Comparison of ENCODE assay signal across 10 cellular contexts in the genomic region with DNA sequence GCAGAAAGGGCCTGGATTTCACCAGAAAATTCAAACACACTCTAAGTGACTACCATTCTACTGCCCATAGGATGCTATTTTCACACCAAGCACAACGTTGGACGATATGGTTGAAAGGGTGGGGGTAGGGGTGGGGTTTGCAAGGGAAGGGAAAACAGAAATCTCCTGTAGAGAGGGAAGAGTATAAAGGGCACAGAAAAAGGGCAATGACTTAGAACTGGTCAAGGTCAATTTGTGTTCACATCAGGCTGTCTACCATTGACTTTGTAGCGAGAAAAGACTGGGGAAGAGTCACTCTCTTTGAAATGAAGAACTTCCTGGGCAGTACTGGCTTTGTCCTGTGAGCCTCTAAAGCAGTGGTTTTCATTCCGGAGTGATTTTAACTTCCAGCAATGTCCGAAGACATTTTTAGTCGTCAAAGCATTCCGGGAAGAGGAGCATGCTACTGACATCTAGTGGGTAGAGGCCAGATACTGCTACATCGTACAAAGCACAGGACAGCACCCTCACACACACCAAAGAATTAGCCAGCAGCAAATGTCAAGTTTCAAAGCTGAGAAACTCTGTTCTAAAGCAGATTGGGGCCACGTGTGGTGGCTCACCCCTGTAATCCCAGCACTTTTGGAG. TPM values are rescaled to one million over a fixed set of nuclear protein-coding genes. Genes with fewer than 3 reads are reported as not detected.
DNase-seq lines count a peak whose midpoint lies in the region; ATAC-seq and TF ChIP-seq lines count a peak whose summit lies in the region.
"Had no signal": no experiment of that assay in that cellular context is flagged by ENCODE, and none has a peak within 500 bp of the region (broad histone marks: within the 10 kb centered on the region; RNA-seq: fewer than 3 reads in every experiment).

No MANE protein-coding gene starts in this region.

- H2BK12ac ChIP-seq in neuronal stem cell (ENCODE audit: low read length): no peak overlapping the region

- no peak overlapping the region for H3K23ac ChIP-seq in neuronal stem cell (ENCODE audit: low read depth, low read length, poor library complexity)

- no peak overlapping the region for H2BK5ac ChIP-seq in neuronal stem cell (ENCODE audit: low read length)

- H3K27ac Mint-ChIP-seq in chondrocyte (ENCODE audit: unreplicated experiment) (peak overlapping the region; percentile 10), natural killer cell (no peak overlapping the region)
- no peak overlapping the region for H3K27ac Mint-ChIP-seq in activated T-helper 1 cell treated with anti-CD3 and anti-CD28 coated beads, Interleukin-12 subunit alpha, Interleukin-12 subunit beta, Interleukin-2, Interleukin-4 antibody, amounts not matched to agents 30 ng/mL and 10 ng/mL and 1 ng/mL, durations not matched to agents 14 hours and 24 hours and 36 hours

- no CpG with 5 or more reads among the region's 9 CpGs for WGBS in neuronal stem cell (ENCODE audit: extremely low coverage in 2 of 2, insufficient read length in 2 of 2, insufficient replicate concordance in 1 of 2), 2 donors

- H3K9me3 Mint-ChIP-seq in chondrocyte (ENCODE audit: low read depth) (peaks cover 13% of the 10 kb centered on the region), natural killer cell (no peaks in the 10 kb centered on the region)
- H3K9me3 Mint-ChIP-seq in activated T-helper 1 cell treated with anti-CD3 and anti-CD28 coated beads, Interleukin-12 subunit alpha, Interleukin-12 subunit beta, Interleukin-2, Interleukin-4 antibody, amounts not matched to agents 30 ng/mL and 10 ng/mL and 1 ng/mL, durations not matched to agents 14 hours and 24 hours and 36 hours: no peaks in the 10 kb centered on the region

- ATAC-seq in natural killer cell: no peak

- H2AFZ ChIP-seq in neuronal stem cell (ENCODE audit: low read length): peak overlapping the region; percentile 83

- DNase-seq in GM04504 (ENCODE audit: low read depth): peak; percentile 11
- no peak for DNase-seq in LNCaP clone FGC (ENCODE audit: low read depth)
- DNase-seq in chondrocyte (ENCODE audit: low spot score): no peak
- no peak for DNase-seq in neuronal stem cell (ENCODE audit: low spot score)
- no peak for DNase-seq in posterior cingulate gyrus
- DNase-seq in natural killer cell: no peak
- DNase-seq in activated T-helper 1 cell treated with anti-CD3 and anti-CD28 coated beads, Interleukin-12 subunit alpha, Interleukin-12 subunit beta, Interleukin-2, Interleukin-4 antibody, amounts not matched to agents 30 ng/mL and 10 ng/mL and 1 ng/mL, durations not matched to agents 14 hours and 24 hours and 36 hours (ENCODE audit: low spot score): no peak
- no peak for DNase-seq in 8988T
- DNase-seq: cortex of kidney, NCI-H1092 treated with DMSO at 0.1 percent for 48 hours had no signal

- peaks cover 8% of the 10 kb centered on the region for H3K4me1 Mint-ChIP-seq in chondrocyte (ENCODE audit: low read depth)
- peaks cover 0 to 9% of the 10 kb centered on the region in 2 donors for H3K4me1 Mint-ChIP-seq in natural killer cell
- no peaks in the 10 kb centered on the region for H3K4me1 Mint-ChIP-seq in activated T-helper 1 cell treated with anti-CD3 and anti-CD28 coated beads, Interleukin-12 subunit alpha, Interleukin-12 subunit beta, Interleukin-2, Interleukin-4 antibody, amounts not matched to agents 30 ng/mL and 10 ng/mL and 1 ng/mL, durations not matched to agents 14 hours and 24 hours and 36 hours (ENCODE audit: low read depth)

- no peaks in the 10 kb centered on the region for H3K27me3 Mint-ChIP-seq in chondrocyte (ENCODE audit: low read depth)
- H3K27me3 Mint-ChIP-seq in natural killer cell (ENCODE audit: low read depth in 2 of 2): peaks cover 0 to 15% of the 10 kb centered on the region in 2 donors
- no peaks in the 10 kb centered on the region for H3K27me3 Mint-ChIP-seq in activated T-helper 1 cell treated with anti-CD3 and anti-CD28 coated beads, Interleukin-12 subunit alpha, Interleukin-12 subunit beta, Interleukin-2, Interleukin-4 antibody, amounts not matched to agents 30 ng/mL and 10 ng/mL and 1 ng/mL, durations not matched to agents 14 hours and 24 hours and 36 hours (ENCODE audit: insufficient read depth)

- no peak overlapping the region for H3K9ac ChIP-seq in neuronal stem cell (ENCODE audit: low read depth, low read length, poor library complexity)

- no peaks in the 10 kb centered on the region for H3K27me3 ChIP-seq in neuronal stem cell (ENCODE audit: control insufficient read depth in 3 of 3, insufficient read depth in 3 of 3, low read depth in 1 of 3, low read length in 3 of 3)

- no peak overlapping the region for H3K4me3 ChIP-seq in LNCaP clone FGC (ENCODE audit: low read depth, low read length)
- no peak overlapping the region for H3K4me3 ChIP-seq in neuronal stem cell (ENCODE audit: low read length in 2 of 2)

- H3K4ac ChIP-seq in neuronal stem cell (ENCODE audit: low read length): no peak overlapping the region

- H3K18ac ChIP-seq in neuronal stem cell (ENCODE audit: low read length): no peak overlapping the region

- no peak overlapping the region for H2AK5ac ChIP-seq in neuronal stem cell (ENCODE audit: low read depth, low read length)

- no peaks in the 10 kb centered on the region for H3K9me3 ChIP-seq in neuronal stem cell (replicated peaks in 1 of 2; ENCODE audit: control insufficient read depth in 2 of 2, insufficient read depth in 1 of 2, low read depth in 1 of 2, low read length in 2 of 2)

- no peaks in the 10 kb centered on the region for H3K36me3 ChIP-seq in neuronal stem cell (replicated peaks in 1 of 2; ENCODE audit: control insufficient read depth in 2 of 2, insufficient read depth in 2 of 2, low read length in 2 of 2)

- intact Hi-C loops in posterior cingulate gyrus (cut with DNase I) (no loop called here), natural killer cell (cut with micrococcal nuclease) (no loop called here)
- intact Hi-C loops in activated T-helper 1 cell treated with anti-CD3 and anti-CD28 coated beads, Interleukin-12 subunit alpha, Interleukin-12 subunit beta, Interleukin-2, Interleukin-4 antibody, amounts not matched to agents 30 ng/mL and 10 ng/mL and 1 ng/mL, durations not matched to agents 14 hours and 24 hours and 36 hours (cut with micrococcal nuclease): loop anchor here (10.0 kb wide), 2 partner anchors 214 to 524 kb away; no protein-coding TSS in a partner anchor

- H3K4me2 ChIP-seq in neuronal stem cell (ENCODE audit: insufficient read depth, low read length, poor library complexity, severe bottlenecking): no peak overlapping the region

- TF ChIP-seq CTCF in LNCaP clone FGC (IDR thresholded peaks at IDR 0.05; ENCODE audit: control insufficient read depth, extremely low read depth, insufficient read depth) (peak; percentile 43), chondrocyte (IDR thresholded peaks at IDR 0.05) (peak; percentile 74), natural killer cell (IDR thresholded peaks at IDR 0.05) (no peak)

- H3K14ac ChIP-seq in neuronal stem cell (ENCODE audit: low read length): no peak overlapping the region

- no peaks in the 10 kb centered on the region for H3K79me1 ChIP-seq in neuronal stem cell (ENCODE audit: low read depth, low read length)

- no peak overlapping the region for H4K8ac ChIP-seq in neuronal stem cell (ENCODE audit: low read depth, low read length)

- H4K91ac ChIP-seq in neuronal stem cell (ENCODE audit: low read depth, low read length, poor library complexity): no peak overlapping the region

- H3K27ac ChIP-seq in neuronal stem cell (replicated peaks; ENCODE audit: low read length): no peak overlapping the region

- H3K4me1 ChIP-seq in neuronal stem cell (ENCODE audit: control insufficient read depth in 2 of 2, insufficient read depth in 1 of 2, low read depth in 1 of 2, low read length in 2 of 2): no peaks in the 10 kb centered on the region

- H3K36me3 Mint-ChIP-seq in chondrocyte (ENCODE audit: low read depth): no peaks in the 10 kb centered on the region
- no peaks in the 10 kb centered on the region for H3K36me3 Mint-ChIP-seq in natural killer cell
- no peaks in the 10 kb centered on the region for H3K36me3 Mint-ChIP-seq in activated T-helper 1 cell treated with anti-CD3 and anti-CD28 coated beads, Interleukin-12 subunit alpha, Interleukin-12 subunit beta, Interleukin-2, Interleukin-4 antibody, amounts not matched to agents 30 ng/mL and 10 ng/mL and 1 ng/mL, durations not matched to agents 14 hours and 24 hours and 36 hours (ENCODE audit: low read depth)

- H2BK120ac ChIP-seq in neuronal stem cell (ENCODE audit: low read depth, low read length): no peak overlapping the region

- no peak overlapping the region for H2BK15ac ChIP-seq in neuronal stem cell (ENCODE audit: low read length)

- no peak overlapping the region for H3K4me3 Mint-ChIP-seq in chondrocyte (ENCODE audit: unreplicated experiment)
- no peak overlapping the region for H3K4me3 Mint-ChIP-seq in natural killer cell
- H3K4me3 Mint-ChIP-seq in activated T-helper 1 cell treated with anti-CD3 and anti-CD28 coated beads, Interleukin-12 subunit alpha, Interleukin-12 subunit beta, Interleukin-2, Interleukin-4 antibody, amounts not matched to agents 30 ng/mL and 10 ng/mL and 1 ng/mL, durations not matched to agents 14 hours and 24 hours and 36 hours: no peak overlapping the region

RNA-seq across cellular contexts. Expression of a gene that starts 48.4 kb away (rescaled TPM):
- total RNA-seq in chondrocyte (0.15 to 0.41 TPM in 2 of 3 replicates, not detected in the other), natural killer cell (not detected)
- polyA plus RNA-seq in neuronal stem cell (2013, experiment 1 of 2): 20.0 TPM
- polyA plus RNA-seq in neuronal stem cell (2013, experiment 2 of 2): 19.4 TPM
- total RNA-seq in activated T-helper 1 cell treated with anti-CD3 and anti-CD28 coated beads, Interleukin-12 subunit alpha, Interleukin-12 subunit beta, Interleukin-2, Interleukin-4 antibody, amounts not matched to agents 30 ng/mL and 10 ng/mL and 1 ng/mL, durations not matched to agents 14 hours and 24 hours and 36 hours: not detected in 2 replicates
